8 cellular contexts compared by ENCODE assay signal in genomic region chr7:140655511-140656408, GRCh38. TPM values are rescaled to one million over a fixed set of nuclear protein-coding genes. Genes with fewer than 3 reads are reported as not detected.
DNase-seq lines count a peak whose midpoint lies in the region; ATAC-seq and TF ChIP-seq lines count a peak whose summit lies in the region.

No MANE protein-coding gene starts in this region.

- H3K27me3 Mint-ChIP-seq in CD8-positive, alpha-beta memory T cell, result peaks cover 5 to 10% of the 10 kb centered on the region in 2 donors
- peaks cover 6% of the 10 kb centered on the region for H3K27me3 Mint-ChIP-seq in progenitor cell of endocrine pancreas

- 96% methylated on average over 14 of the region's 16 CpGs for WGBS in esophagus muscularis mucosa

- BruUV-seq in PC-9 (replicated peaks; lab: Mats Ljungman, UMichigan), result no TSS peak

- no peak overlapping the region for H3K4me3 ChIP-seq in CD8-positive, alpha-beta memory T cell (ENCODE audit: low read length)
- peak overlapping the region; percentile 43; the same call in 1 of the 2 replicates for H3K4me3 ChIP-seq in PC-9
- H3K4me3 ChIP-seq in esophagus muscularis mucosa, result peak overlapping the region in 3 of 4 donors; percentile 38 to 48 (median 42)
- peak overlapping the region; percentile 57 for H3K4me3 ChIP-seq in skeletal muscle satellite cell (ENCODE audit: low read length)

- no peak for TF ChIP-seq POLR2A in esophagus muscularis mucosa (IDR thresholded peaks at IDR 0.05; ENCODE audit: low read depth)

- no peaks in the 10 kb centered on the region for H3K9me3 Mint-ChIP-seq in CD8-positive, alpha-beta memory T cell
- H3K9me3 Mint-ChIP-seq in progenitor cell of endocrine pancreas (ENCODE audit: low read depth), result no peaks in the 10 kb centered on the region

- peak overlapping the region in 6 of 8 donors; percentile 2 to 97 (median 87) for H3K27ac Mint-ChIP-seq in CD8-positive, alpha-beta memory T cell
- no peak overlapping the region for H3K27ac Mint-ChIP-seq in progenitor cell of endocrine pancreas

- no peaks in the 10 kb centered on the region for H3K36me3 Mint-ChIP-seq in CD8-positive, alpha-beta memory T cell
- H3K36me3 Mint-ChIP-seq in progenitor cell of endocrine pancreas (ENCODE audit: insufficient read depth), result no peaks in the 10 kb centered on the region

- H3K27ac ChIP-seq in CD8-positive, alpha-beta memory T cell (ENCODE audit: low read depth, low read length), result no peak overlapping the region
- H3K27ac ChIP-seq in PC-9 (peak overlapping the region; percentile 32), esophagus muscularis mucosa (replicated peaks in 1 of 4) (peak overlapping the region; percentile 54 to 74 (median 68))

- no peak for TF ChIP-seq EP300 in esophagus muscularis mucosa (IDR thresholded peaks at IDR 0.05)

- H4K20me1 ChIP-seq in PC-9 (ENCODE audit: insufficient read depth), result no peaks in the 10 kb centered on the region

- H3K4me1 ChIP-seq in CD8-positive, alpha-beta memory T cell (ENCODE audit: insufficient read depth, low read length), result peaks cover 18% of the 10 kb centered on the region
- H3K4me1 ChIP-seq in PC-9 (replicated peaks; ENCODE audit: insufficient read depth) (peaks cover 35% of the 10 kb centered on the region), esophagus muscularis mucosa (peaks cover 27 to 37% (median 31%) of the 10 kb centered on the region in 4 donors), skeletal muscle satellite cell (ENCODE audit: control insufficient read depth, insufficient read depth, low read length) (no peaks in the 10 kb centered on the region)

- H3K4me2 ChIP-seq in PC-9 (peak overlapping the region; percentile 76), skeletal muscle satellite cell (ENCODE audit: low read length) (peak overlapping the region; percentile 80)

- DNase-seq in CD8-positive, alpha-beta memory T cell, result no peak
- no peak for DNase-seq in PC-9
- no peak for DNase-seq in esophagus muscularis mucosa (ENCODE audit: extremely low spot score)
- DNase-seq in progenitor cell of endocrine pancreas (ENCODE audit: low spot score, unreplicated experiment), result no peak
- DNase-seq in effector CD8-positive, alpha-beta T cell (lab: John Stamatoyannopoulos, UW), result no peak
- no peak for DNase-seq in NCI-H2227 (lab: John Stamatoyannopoulos, UW; ENCODE audit: unreplicated experiment)

- peaks cover 15 to 26% (median 19%) of the 10 kb centered on the region in 3 donors for H3K4me1 Mint-ChIP-seq in CD8-positive, alpha-beta memory T cell
- peaks cover 8% of the 10 kb centered on the region for H3K4me1 Mint-ChIP-seq in progenitor cell of endocrine pancreas (ENCODE audit: low read depth)

- H3K9me3 ChIP-seq in CD8-positive, alpha-beta memory T cell (ENCODE audit: low read length), result no peaks in the 10 kb centered on the region
- H3K9me3 ChIP-seq in PC-9 (ENCODE audit: insufficient read depth, low read depth) (no peaks in the 10 kb centered on the region), esophagus muscularis mucosa (no peaks in the 10 kb centered on the region), skeletal muscle satellite cell (replicated peaks; ENCODE audit: low read length) (no peaks in the 10 kb centered on the region)

- intact Hi-C loops in PC-9 (cut with micrococcal nuclease; ENCODE audit: unreplicated experiment), result loop anchor here (5.0 to 10.0 kb wide), 2 partner anchors 481 to 997 kb away; partner anchors contain the start of gene KDM7A
- intact Hi-C loops in esophagus muscularis mucosa (cut with DNase I), result no loop called here

- H2AFZ ChIP-seq in PC-9, result peak overlapping the region; percentile 67

- H3K4me3 Mint-ChIP-seq in CD8-positive, alpha-beta memory T cell, result peak overlapping the region in 6 of 7 donors; percentile 84 to 96 (median 88)
- no peak overlapping the region for H3K4me3 Mint-ChIP-seq in progenitor cell of endocrine pancreas (ENCODE audit: low read depth)

- no peaks in the 10 kb centered on the region for H3K9me2 ChIP-seq in PC-9 (ENCODE audit: insufficient read depth)

- no peak overlapping the region for H3K9ac ChIP-seq in skeletal muscle satellite cell (ENCODE audit: low read depth, low read length)

- TF ChIP-seq CTCF in PC-9 (conservative IDR thresholded peaks at IDR 0.05), result no peak
- TF ChIP-seq CTCF in esophagus muscularis mucosa (IDR thresholded peaks at IDR 0.05), result no peak
- no peak for TF ChIP-seq CTCF in progenitor cell of endocrine pancreas (IDR thresholded peaks at IDR 0.05; ENCODE audit: unreplicated experiment)

- no peak for ATAC-seq in HG03520 (IDR thresholded peaks at IDR 0.05; ENCODE audit: unreplicated experiment)

- H3K79me2 ChIP-seq in PC-9 (ENCODE audit: low read depth), result no peaks in the 10 kb centered on the region

- peaks cover 10% of the 10 kb centered on the region; the same call in 1 of the 2 replicates for H3F3A ChIP-seq in PC-9 (ENCODE audit: insufficient read depth, low read depth)

- no peaks in the 10 kb centered on the region for H3K36me3 ChIP-seq in CD8-positive, alpha-beta memory T cell (ENCODE audit: insufficient read depth, low read length)
- H3K36me3 ChIP-seq in PC-9 (ENCODE audit: low read depth) (no peaks in the 10 kb centered on the region), esophagus muscularis mucosa (no peaks in the 10 kb centered on the region), skeletal muscle satellite cell (ENCODE audit: insufficient read depth, low read length) (no peaks in the 10 kb centered on the region)

- POLR2A ChIA-PET in CD8-positive, alpha-beta memory T cell (lab: Charles Lee), result no interaction called here
- POLR2A ChIA-PET in PC-9 (lab: Charles Lee; ENCODE audit: unreplicated experiment), result no interaction called here

- no peaks in the 10 kb centered on the region for H3K27me3 ChIP-seq in CD8-positive, alpha-beta memory T cell (ENCODE audit: insufficient read depth, low read length, poor library complexity, severe bottlenecking)
- H3K27me3 ChIP-seq in PC-9 (ENCODE audit: insufficient read depth, low read depth), result no peaks in the 10 kb centered on the region
- H3K27me3 ChIP-seq in esophagus muscularis mucosa, result no peaks in the 10 kb centered on the region
- peaks cover 17% of the 10 kb centered on the region for H3K27me3 ChIP-seq in skeletal muscle satellite cell (ENCODE audit: control insufficient read depth, insufficient read depth, low read length)

- CTCF ChIA-PET in CD8-positive, alpha-beta memory T cell (lab: Charles Lee), result interaction anchor here (0.9 to 1.0 kb wide), 2 partner anchors 14 to 138 kb away, joined by 3 read pairs; no protein-coding TSS in a partner anchor
- CTCF ChIA-PET in PC-9 (lab: Charles Lee), result interaction anchor here (0.5 to 1.1 kb wide), 2 partner anchors 122 to 178 kb away, joined by 3 to 10 read pairs; no protein-coding TSS in a partner anchor

RNA-seq across cellular contexts. Expression of gene DENND2A, which starts 15.1 kb away (rescaled TPM):
- not detected for total RNA-seq in CD8-positive, alpha-beta memory T cell
- polyA plus RNA-seq in CD8-positive, alpha-beta memory T cell, result not detected
- total RNA-seq in PC-9 (2021) (3.7 and 4.2 TPM in 2 replicates), esophagus muscularis mucosa (10 to 100 TPM; 46.4 to 77.2 (median 59.2) TPM), progenitor cell of endocrine pancreas (32.0 and 39.8 TPM in 2 replicates)
- 0.51 and 2.0 TPM in 2 replicates for total RNA-seq in skeletal muscle satellite cell (2012; rRNA removed)

RNA-seq across cellular contexts. Expression of gene ADCK2, which starts 17.0 kb away (rescaled TPM):
- 10 to 100 TPM; 34.2 to 34.5 TPM for total RNA-seq in CD8-positive, alpha-beta memory T cell
- 32.5 TPM for polyA plus RNA-seq in CD8-positive, alpha-beta memory T cell
- total RNA-seq in PC-9 (2021) (35.3 and 41.7 TPM in 2 replicates), esophagus muscularis mucosa (10 to 100 TPM; 19.2 to 43.5 (median 26.8) TPM), progenitor cell of endocrine pancreas (19.9 and 21.9 TPM in 2 replicates)
- 18.0 and 25.3 TPM in 2 replicates for total RNA-seq in skeletal muscle satellite cell (2012; rRNA removed)

RNA-seq across cellular contexts. Expression of gene NDUFB2, which starts 40.7 kb away (rescaled TPM):
- total RNA-seq in CD8-positive, alpha-beta memory T cell, result 100 to 1,000 TPM; 209 to 231 TPM
- polyA plus RNA-seq in CD8-positive, alpha-beta memory T cell, result 464 TPM
- total RNA-seq in PC-9 (2021) (180 and 199 TPM in 2 replicates), esophagus muscularis mucosa (100 to 1,000 TPM; 235 to 279 (median 262) TPM), progenitor cell of endocrine pancreas (172 and 174 TPM in 2 replicates)
- total RNA-seq in skeletal muscle satellite cell (2012; rRNA removed), result 103 and 111 TPM in 2 replicates
